ENCODE assay signal across 12 cellular contexts in genomic region chr9:127808347-127809001, GRCh38. TPM values are rescaled to one million over a fixed set of nuclear protein-coding genes. Genes with fewer than 3 reads are reported as not detected.
"Had no signal": no experiment of that assay in that cellular context is flagged by ENCODE, and none has a peak within 500 bp of the region (broad histone marks: within the 10 kb centered on the region; RNA-seq: fewer than 3 reads in every experiment).

No MANE protein-coding gene starts in this region.

- H3K27me3 ChIP-seq: ascending aorta, esophagus muscularis mucosa, stomach had no signal

- H3K9me3 ChIP-seq: ascending aorta, esophagus muscularis mucosa, mucosa of descending colon, stomach had no signal

- DNase-seq: activated effector memory CD4-positive, alpha-beta T cell treated with anti-CD3 and anti-CD28 coated beads, Interleukin-2, amount 50 U/mL, for 16 hours; activated T-cell treated with anti-CD3 and anti-CD28 coated beads for 4 hours; glutamatergic neuron; mucosa of descending colon; naive thymus-derived CD8-positive, alpha-beta T cell; stimulated activated CD4-positive, alpha-beta T cell treated with anti-CD3 and anti-CD28 coated beads, Interleukin-15, amount 100 ng/mL, for 24 hours; stimulated activated CD4-positive, alpha-beta T cell treated with anti-CD3 and anti-CD28 coated beads, Interleukin-4, amount 100 ng/mL, for 24 hours; stomach had no signal

- ATAC-seq: naive thymus-derived CD8-positive, alpha-beta T cell had no signal

- H3K27ac ChIP-seq: esophagus muscularis mucosa had no signal

- FAIRE-seq: bronchial epithelial cell had no signal

- H3K9me3 Mint-ChIP-seq: activated naive CD4-positive, alpha-beta T cell treated with anti-CD3 and anti-CD28 coated beads, Interleukin-2, amount 50 U/mL, for 72 hours; naive thymus-derived CD8-positive, alpha-beta T cell had no signal

- H3K4me3 Mint-ChIP-seq: naive thymus-derived CD8-positive, alpha-beta T cell had no signal

- H3K27me3 Mint-ChIP-seq: naive thymus-derived CD8-positive, alpha-beta T cell had no signal

- H3K4me3 ChIP-seq: ascending aorta, esophagus muscularis mucosa, mucosa of descending colon had no signal

RNA-seq across cellular contexts. Expression of gene SH2D3C, which starts 30.0 kb away (rescaled TPM):
- total RNA-seq: bronchial epithelial cell had no signal
